In genomic region chr22:19173047-19174035, GRCh38 we compare ENCODE assay signal across 11 cellular contexts. TPM values are rescaled to one million over a fixed set of nuclear protein-coding genes. Genes with fewer than 3 reads are reported as not detected.
A peak's percentile ranks its signal among the peaks of the same experiment; 100 is the strongest.
DNase-seq lines count a peak whose midpoint lies in the region; ATAC-seq and TF ChIP-seq lines count a peak whose summit lies in the region.
"Had no signal": no experiment of that assay in that cellular context is flagged by ENCODE, and none has a peak within 500 bp of the region (broad histone marks: within the 10 kb centered on the region; RNA-seq: fewer than 3 reads in every experiment).

No MANE protein-coding gene starts in this region.

- DNase-seq in A673 (ENCODE audit: low spot score) (no peak), H7 (no peak), memory B cell (ENCODE audit: low spot score in 2 of 2) (peak in 1 of 2 donors; percentile 11), GM03348 (ENCODE audit: low spot score) (no peak), NCI-H1417 (lab: John Stamatoyannopoulos, UW) (no peak)
- no peak for DNase-seq in activated naive CD4-positive, alpha-beta T cell treated with anti-CD3 and anti-CD28 coated beads, Interleukin-2, amount 50 U/mL, for 72 hours (ENCODE audit: low spot score in 2 of 2)
- no peak for DNase-seq in effector CD8-positive, alpha-beta T cell (lab: John Stamatoyannopoulos, UW)
- DNase-seq: stimulated activated naive CD4-positive, alpha-beta T cell had no signal

- intact Hi-C loops in A673 (cut with micrococcal nuclease; ENCODE audit: unreplicated experiment), result no loop called here

- H3K27me3 ChIP-seq in A673 (replicated peaks; ENCODE audit: insufficient read depth, low read depth, low read length, poor library complexity) (peaks cover 16% of the 10 kb centered on the region), H7 (ENCODE audit: control insufficient read depth, insufficient read depth, low read length) (peaks cover 28% of the 10 kb centered on the region)

- BruUV-seq in A673 (replicated peaks; lab: Mats Ljungman, UMichigan), result no TSS peak

- ATAC-seq in activated naive CD4-positive, alpha-beta T cell treated with anti-CD3 and anti-CD28 coated beads, Interleukin-2, amount 50 U/mL, for 72 hours, result no peak
- ATAC-seq in memory B cell (ENCODE audit: low read depth), result no peak
- ATAC-seq in GM18861 (IDR thresholded peaks at IDR 0.05; ENCODE audit: unreplicated experiment), result no peak
- ATAC-seq: left lobe of liver had no signal

- H3K4me3 Mint-ChIP-seq in memory B cell, result peak overlapping the region; percentile 98

- H3K4me1 Mint-ChIP-seq in memory B cell, result peaks cover 51% of the 10 kb centered on the region

- CTCF ChIA-PET in A673 (lab: Charles Lee), result interaction anchor here (1.3 kb wide), 1 partner anchor 29 kb away, joined by 3 read pairs; the partner anchor contains the start of gene ESS2

- H3K27ac ChIP-seq in A673 (ENCODE audit: low read depth, low read length, poor library complexity, severe bottlenecking), result peak overlapping the region; percentile 25

- no peaks in the 10 kb centered on the region for H3K9me3 Mint-ChIP-seq in activated naive CD4-positive, alpha-beta T cell treated with anti-CD3 and anti-CD28 coated beads, Interleukin-2, amount 50 U/mL, for 72 hours
- H3K9me3 Mint-ChIP-seq in memory B cell, result no peaks in the 10 kb centered on the region

- H3K4me1 ChIP-seq in A673 (ENCODE audit: insufficient read depth, low read length, poor library complexity, severe bottlenecking), result peaks cover 49% of the 10 kb centered on the region

- H3K27ac Mint-ChIP-seq in activated naive CD4-positive, alpha-beta T cell treated with anti-CD3 and anti-CD28 coated beads, Interleukin-2, amount 50 U/mL, for 72 hours, result peak overlapping the region; percentile 91 to 93
- H3K27ac Mint-ChIP-seq in memory B cell, result peak overlapping the region; percentile 96

- H3K27me3 Mint-ChIP-seq in memory B cell, result peaks cover 11% of the 10 kb centered on the region

- peaks cover 19% of the 10 kb centered on the region for H3K36me3 ChIP-seq in A673 (ENCODE audit: insufficient read depth, low read length, poor library complexity, severe bottlenecking)
- H3K36me3 ChIP-seq in H7 (replicated peaks; ENCODE audit: control insufficient read depth, insufficient read depth, low read length), result peaks cover 8% of the 10 kb centered on the region

- TF ChIP-seq CTCF in A673 (conservative IDR thresholded peaks at IDR 0.05; ENCODE audit: low read depth, low read length), result no peak

- H3K36me3 Mint-ChIP-seq in activated naive CD4-positive, alpha-beta T cell treated with anti-CD3 and anti-CD28 coated beads, Interleukin-2, amount 50 U/mL, for 72 hours, result peaks cover 10 to 14% of the 10 kb centered on the region in 2 donors
- no peaks in the 10 kb centered on the region for H3K36me3 Mint-ChIP-seq in memory B cell

- H3K4me3 ChIP-seq in A673 (ENCODE audit: low read depth, low read length, poor library complexity, severe bottlenecking) (peak overlapping the region; percentile 99), H7 (ENCODE audit: insufficient read depth, low read depth, low read length) (peak overlapping the region; percentile 13; the same call in 1 of the 2 replicates)

- H3K9me3 ChIP-seq in A673 (ENCODE audit: low read depth, low read length, poor library complexity, severe bottlenecking), result no peaks in the 10 kb centered on the region

- POLR2A ChIA-PET in A673 (lab: Charles Lee; ENCODE audit: low non-redundant PET), result no interaction called here

RNA-seq across cellular contexts. Expression of gene SLC25A1, which starts 5.2 kb away (rescaled TPM):
- total RNA-seq in A673 (2021), result 91.0 and 115 TPM in 2 replicates
- total RNA-seq in H7 (2014; rRNA removed; shearing (Covaris generic)), result 171 and 188 TPM in 2 replicates
- 10 to 100 TPM; 59.1 to 61.3 TPM for total RNA-seq in activated naive CD4-positive, alpha-beta T cell treated with anti-CD3 and anti-CD28 coated beads, Interleukin-2, amount 50 U/mL, for 72 hours

RNA-seq across cellular contexts. Expression of gene GSC2, which starts 23.2 kb away (rescaled TPM):
- not detected in 2 replicates for total RNA-seq in A673 (2021)
- 0.78 TPM in 1 of 2 replicates, not detected in the other for total RNA-seq in H7 (2014; rRNA removed; shearing (Covaris generic))
- not detected for total RNA-seq in activated naive CD4-positive, alpha-beta T cell treated with anti-CD3 and anti-CD28 coated beads, Interleukin-2, amount 50 U/mL, for 72 hours
- total RNA-seq: left lobe of liver, NCI-H460 had no signal

RNA-seq across cellular contexts. Expression of gene ESS2, which starts 28.9 kb away (rescaled TPM):
- total RNA-seq in A673 (2021), result 21.1 and 21.4 TPM in 2 replicates
- total RNA-seq in H7 (2014; rRNA removed; shearing (Covaris generic)), result 17.6 and 28.4 TPM in 2 replicates
- 10 to 100 TPM; 16.5 to 21.5 TPM for total RNA-seq in activated naive CD4-positive, alpha-beta T cell treated with anti-CD3 and anti-CD28 coated beads, Interleukin-2, amount 50 U/mL, for 72 hours

RNA-seq across cellular contexts. Expression of gene TSSK2, which starts 42.2 kb away (rescaled TPM):
- total RNA-seq in A673 (2021), result not detected in 2 replicates
- not detected in 2 replicates for total RNA-seq in H7 (2014; rRNA removed; shearing (Covaris generic))
- not detected for total RNA-seq in activated naive CD4-positive, alpha-beta T cell treated with anti-CD3 and anti-CD28 coated beads, Interleukin-2, amount 50 U/mL, for 72 hours
- total RNA-seq: left lobe of liver, NCI-H460 had no signal

RNA-seq across cellular contexts. Expression of gene DGCR2, which starts 51.1 kb away (rescaled TPM):
- total RNA-seq in A673 (2021), result 41.1 and 47.3 TPM in 2 replicates
- total RNA-seq in H7 (2014; rRNA removed; shearing (Covaris generic)), result 60.1 and 72.4 TPM in 2 replicates
- 10 to 100 TPM in 1 of 2 donors, 1 to 10 TPM in 1; 9.5 to 23.6 TPM for total RNA-seq in activated naive CD4-positive, alpha-beta T cell treated with anti-CD3 and anti-CD28 coated beads, Interleukin-2, amount 50 U/mL, for 72 hours
